In genomic region chr9:117734523-117735314, GRCh38 we compare ENCODE assay signal across 18 cellular contexts. TPM values are rescaled to one million over a fixed set of nuclear protein-coding genes. Genes with fewer than 3 reads are reported as not detected.
DNase-seq lines count a peak whose midpoint lies in the region; ATAC-seq and TF ChIP-seq lines count a peak whose summit lies in the region.
"Had no signal": no experiment of that assay in that cellular context is flagged by ENCODE, and none has a peak within 500 bp of the region (broad histone marks: within the 10 kb centered on the region; RNA-seq: fewer than 3 reads in every experiment).

No MANE protein-coding gene starts in this region.

- H3K4me1 ChIP-seq in RWPE2 (ENCODE audit: insufficient read depth, poor library complexity, severe bottlenecking) = peaks cover 3% of the 10 kb centered on the region
- H3K4me1 ChIP-seq in skeletal muscle satellite cell (ENCODE audit: control insufficient read depth, insufficient read depth, low read length) = peaks cover 32% of the 10 kb centered on the region
- H3K4me1 ChIP-seq in PC-9 (replicated peaks; ENCODE audit: insufficient read depth) = no peaks in the 10 kb centered on the region; the same call in 1 of the 2 replicates

- DNase-seq in NCI-H524 (lab: John Stamatoyannopoulos, UW) = peak; percentile 12 to 31
- no peak for DNase-seq in NCI-H524 treated with DMSO at 0.1 percent for 48 hours (lab: John Stamatoyannopoulos, UW)
- no peak for DNase-seq in RWPE2 (ENCODE audit: low spot score)
- peak; percentile 42 for DNase-seq in fibroblast of pulmonary artery (ENCODE audit: low read depth)
- no peak for DNase-seq in hypothalamus (lab: John Stamatoyannopoulos, UW)
- DNase-seq in PC-9 = no peak
- no peak for DNase-seq in HK-2 (ENCODE audit: unreplicated experiment)
- DNase-seq: amygdala; CD4-positive, alpha-beta T cell; cortex of kidney; DMS79 treated with DMSO at 0.1 percent for 48 hours; mesendoderm; Right ventricle myocardium superior; stimulated activated naive B cell treated with anti-CD40 and anti-IgM and Interleukin-4, amounts not matched to agents 10 μg/mL and 1 μg/mL and 100 μg/mL, for 72 hours had no signal

- H3K27me3 ChIP-seq in RWPE2 (ENCODE audit: insufficient read depth, poor library complexity, severe bottlenecking) = no peaks in the 10 kb centered on the region
- no peaks in the 10 kb centered on the region for H3K27me3 ChIP-seq in skeletal muscle satellite cell (ENCODE audit: control insufficient read depth, insufficient read depth, low read length)
- no peaks in the 10 kb centered on the region for H3K27me3 ChIP-seq in PC-9 (ENCODE audit: insufficient read depth, low read depth)

- H3K9me3 ChIP-seq in RWPE2 (ENCODE audit: severe bottlenecking) (no peaks in the 10 kb centered on the region), skeletal muscle satellite cell (replicated peaks; ENCODE audit: low read length) (no peaks in the 10 kb centered on the region), PC-9 (ENCODE audit: insufficient read depth, low read depth) (no peaks in the 10 kb centered on the region)

- H3K9ac ChIP-seq in skeletal muscle satellite cell (ENCODE audit: low read depth, low read length) = peak overlapping the region; percentile 75

- H3K4me2 ChIP-seq in skeletal muscle satellite cell (ENCODE audit: low read length) = peak overlapping the region; percentile 52
- no peak overlapping the region for H3K4me2 ChIP-seq in PC-9

- no peaks in the 10 kb centered on the region for H4K20me1 ChIP-seq in PC-9 (ENCODE audit: insufficient read depth)

- no peaks in the 10 kb centered on the region for H3K79me2 ChIP-seq in PC-9 (ENCODE audit: low read depth)

- no peak overlapping the region for H3K4me3 ChIP-seq in RWPE2 (ENCODE audit: severe bottlenecking)
- no peak overlapping the region for H3K4me3 ChIP-seq in fibroblast of pulmonary artery (replicated peaks; ENCODE audit: low read depth, low read length)
- peak overlapping the region; percentile 11 for H3K4me3 ChIP-seq in skeletal muscle satellite cell (ENCODE audit: low read length)
- no peak overlapping the region for H3K4me3 ChIP-seq in PC-9

- peak overlapping the region; percentile 52 for H3K27ac ChIP-seq in RWPE2 (ENCODE audit: poor library complexity, severe bottlenecking)
- no peak overlapping the region for H3K27ac ChIP-seq in PC-9

- peak; percentile 84 for ATAC-seq in RWPE2 (ENCODE audit: low read depth)
- ATAC-seq: activated T-helper 17 cell treated with anti-CD3 and anti-CD28 coated beads, Interleukin-2, amount 50 U/mL, for 72 hours; HCT116; stimulated activated naive B cell treated with anti-CD40 and anti-IgM and Interleukin-4, amounts not matched to agents 10 μg/mL and 1 μg/mL and 100 μg/mL, for 72 hours had no signal

- H3K36me3 ChIP-seq in RWPE2 (ENCODE audit: low read depth) = no peaks in the 10 kb centered on the region
- no peaks in the 10 kb centered on the region for H3K36me3 ChIP-seq in skeletal muscle satellite cell (ENCODE audit: insufficient read depth, low read length)
- H3K36me3 ChIP-seq in PC-9 (ENCODE audit: low read depth) = no peaks in the 10 kb centered on the region

- POLR2A ChIA-PET in PC-9 (lab: Charles Lee; ENCODE audit: unreplicated experiment) = no interaction called here

- CTCF ChIA-PET in PC-9 (lab: Charles Lee) = no interaction called here

- no peaks in the 10 kb centered on the region for H3K9me2 ChIP-seq in PC-9 (ENCODE audit: insufficient read depth)

- no peaks in the 10 kb centered on the region for H3F3A ChIP-seq in PC-9 (ENCODE audit: insufficient read depth, low read depth)

- intact Hi-C loops in PC-9 (cut with micrococcal nuclease; ENCODE audit: unreplicated experiment) = no loop called here

- no TSS peak for BruUV-seq in PC-9 (replicated peaks; lab: Mats Ljungman, UMichigan)

- no peak overlapping the region for H2AFZ ChIP-seq in PC-9

- TF ChIP-seq CTCF in RWPE2 (IDR thresholded peaks at IDR 0.05; ENCODE audit: poor library complexity, severe bottlenecking) (no peak), fibroblast of pulmonary artery (IDR thresholded peaks at IDR 0.05; ENCODE audit: low read length, missing control alignments) (no peak), PC-9 (conservative IDR thresholded peaks at IDR 0.05) (no peak)

RNA-seq across cellular contexts. Expression of gene TLR4, which starts 30.5 kb away (rescaled TPM):
- total RNA-seq in skeletal muscle satellite cell (2012; rRNA removed) = 7.2 and 9.6 TPM in 2 replicates
- 0.28 and 0.55 TPM in 2 replicates for total RNA-seq in PC-9 (2021)
- total RNA-seq: activated CD8-positive, alpha-beta memory T cell treated with anti-CD3 and anti-CD28 coated beads for 36 hours; activated T-helper 17 cell treated with anti-CD3 and anti-CD28 coated beads, Interleukin-2, amount 50 U/mL, for 72 hours had no signal

Comparison
In these comparisons a context has a peak if more than half of its experiments do, and no peak if none do; other contexts are left out.
1. DNase-seq: peak in NCI-H524 (2 of 2) and fibroblast of pulmonary artery (single experiment); none in NCI-H524 treated with DMSO at 0.1 percent for 48 hours (single experiment), RWPE2 (single experiment), hypothalamus (0 of 51), PC-9 (0 of 2) and HK-2 (single experiment).